ENCODE assay signal across 8 cellular contexts in genomic region chr3:32569540-32570425, GRCh38. TPM values are rescaled to one million over a fixed set of nuclear protein-coding genes. Genes with fewer than 3 reads are reported as not detected.
DNase-seq lines count a peak whose midpoint lies in the region; ATAC-seq and TF ChIP-seq lines count a peak whose summit lies in the region.

No MANE protein-coding gene starts in this region.

- peaks cover 14% of the 10 kb centered on the region for H3K4me1 ChIP-seq in cardiac muscle cell (ENCODE audit: low read depth)
- H3K4me1 ChIP-seq in ovary (ENCODE audit: insufficient read depth): peaks cover 7% of the 10 kb centered on the region
- peaks cover 19 to 28% (median 24%) of the 10 kb centered on the region in 4 donors for H3K4me1 ChIP-seq in upper lobe of left lung

- DNase-seq in CD1c-positive myeloid dendritic cell (ENCODE audit: extremely low spot score) (peak; percentile 72), GM19238 (ENCODE audit: insufficient read length, low spot score) (peak; percentile 30), cardiac muscle cell (ENCODE audit: low read depth in 1 of 2, low spot score in 1 of 2) (peak; percentile 27 to 79), ovary (peak; percentile 39 to 73 (median 61)), upper lobe of left lung (peak; percentile 87 to 95)
- DNase-seq in activated naive CD4-positive, alpha-beta T cell treated with anti-CD3 and anti-CD28 coated beads, Interleukin-2, amount 50 U/mL, for 72 hours (ENCODE audit: low spot score in 2 of 2): peak; percentile 54 to 65

- intact Hi-C loops in ovary (cut with DNase I): no loop called here

- H3K27ac Mint-ChIP-seq in activated naive CD4-positive, alpha-beta T cell treated with anti-CD3 and anti-CD28 coated beads, Interleukin-2, amount 50 U/mL, for 72 hours: peak overlapping the region; percentile 75 to 89

- H3K4me3 ChIP-seq in cardiac muscle cell: peak overlapping the region; percentile 80
- peak overlapping the region; percentile 71 for H3K4me3 ChIP-seq in ovary
- peak overlapping the region; percentile 75 to 96 (median 78) for H3K4me3 ChIP-seq in upper lobe of left lung

- H3K27me3 ChIP-seq in cardiac muscle cell (no peaks in the 10 kb centered on the region), ovary (no peaks in the 10 kb centered on the region), upper lobe of left lung (no peaks in the 10 kb centered on the region)

- WGBS in ovary, 3 donors: 1 to 2% (median 2%) methylated on average over 41 of the region's 41 CpGs
- 3 to 13% methylated on average over 10 to 34 of the region's 41 CpGs for WGBS in upper lobe of left lung, 2 donors

- TF ChIP-seq POLR2A in ovary (IDR thresholded peaks at IDR 0.05): no peak
- TF ChIP-seq POLR2A in upper lobe of left lung (IDR thresholded peaks at IDR 0.05): no peak

- TF ChIP-seq EP300 in ovary (IDR thresholded peaks at IDR 0.05): no peak
- TF ChIP-seq EP300 in upper lobe of left lung (IDR thresholded peaks at IDR 0.05): no peak

- no peaks in the 10 kb centered on the region for H3K9me3 Mint-ChIP-seq in activated naive CD4-positive, alpha-beta T cell treated with anti-CD3 and anti-CD28 coated beads, Interleukin-2, amount 50 U/mL, for 72 hours

- ATAC-seq in HG03342 (IDR thresholded peaks at IDR 0.05; ENCODE audit: unreplicated experiment) (peak; percentile 41), upper lobe of left lung (ENCODE audit: low FRiP score in 2 of 2) (peak; percentile 70 to 74)
- ATAC-seq in activated naive CD4-positive, alpha-beta T cell treated with anti-CD3 and anti-CD28 coated beads, Interleukin-2, amount 50 U/mL, for 72 hours: peak; percentile 49 to 52

- H3K9me3 ChIP-seq in cardiac muscle cell (ENCODE audit: low read depth) (no peaks in the 10 kb centered on the region), ovary (no peaks in the 10 kb centered on the region), upper lobe of left lung (no peaks in the 10 kb centered on the region)

- H3K36me3 Mint-ChIP-seq in activated naive CD4-positive, alpha-beta T cell treated with anti-CD3 and anti-CD28 coated beads, Interleukin-2, amount 50 U/mL, for 72 hours: peaks cover 5 to 6% of the 10 kb centered on the region in 2 donors

- no peak for TF ChIP-seq CTCF in cardiac muscle cell (IDR thresholded peaks at IDR 0.05; ENCODE audit: low read depth, low read length)
- no peak for TF ChIP-seq CTCF in ovary (IDR thresholded peaks at IDR 0.05)
- peak in 1 of 6 experiments; percentile 43 for TF ChIP-seq CTCF in upper lobe of left lung (IDR thresholded peaks at IDR 0.05)

- peaks cover 7% of the 10 kb centered on the region for H3K36me3 ChIP-seq in cardiac muscle cell
- no peaks in the 10 kb centered on the region for H3K36me3 ChIP-seq in ovary
- peaks cover 0 to 9% (median 2%) of the 10 kb centered on the region in 4 donors for H3K36me3 ChIP-seq in upper lobe of left lung

- H3K27ac ChIP-seq in cardiac muscle cell: peak overlapping the region; percentile 97
- H3K27ac ChIP-seq in ovary: peak overlapping the region; percentile 85 to 87
- peak overlapping the region; percentile 97 to 100 (median 98) for H3K27ac ChIP-seq in upper lobe of left lung

TF ChIP-seq in PFSK-1, 5 proteins besides CTCF, POLR2A, EP300 and RAD21:
- TF ChIP-seq FOXP2 (optimal IDR thresholded peaks at IDR 0.05; ENCODE audit: borderline replicate concordance, extremely low read depth, extremely low read length, insufficient read depth) (no peak), SIN3A (IDR thresholded peaks at IDR 0.05; ENCODE audit: borderline replicate concordance, insufficient read depth, low read length) (peak; percentile 52; the same call in 1 of the 2 replicates), TAF1 (IDR thresholded peaks at IDR 0.05; ENCODE audit: borderline replicate concordance, insufficient read depth, low read length) (no peak)
TF ChIP-seq in PFSK-1: peak in this region for 1.

RNA-seq across cellular contexts. Expression of gene DYNC1LI1, which starts 0.9 kb away (rescaled TPM):
- 36.2 TPM for polyA plus RNA-seq in PFSK-1 (2012; ENCODE audit: insufficient read length, low read depth)
- 10 to 100 TPM; 27.8 to 36.3 TPM for total RNA-seq in activated naive CD4-positive, alpha-beta T cell treated with anti-CD3 and anti-CD28 coated beads, Interleukin-2, amount 50 U/mL, for 72 hours
- total RNA-seq in cardiac muscle cell: 38.5 and 43.2 TPM in 2 replicates
- polyA plus RNA-seq in cardiac muscle cell: 46.9 and 47.3 TPM in 2 replicates
- total RNA-seq in ovary: 10 to 100 TPM; 21.0 to 37.8 (median 26.6) TPM
- polyA plus RNA-seq in ovary: 10 to 100 TPM; 21.1 to 37.6 TPM
- 10 to 100 TPM; 16.8 to 42.0 (median 33.8) TPM for total RNA-seq in upper lobe of left lung

Comparison
In these comparisons a context has a peak if more than half of its experiments do, and no peak if none do; other contexts are left out.
1. Peak in every context shown above with its lines: DNase-seq, ATAC-seq, H3K4me3 ChIP-seq and H3K27ac ChIP-seq.
2. DNase-seq: peak in every context shown above with its lines; median percentile 91 in upper lobe of left lung; 72 in CD1c-positive myeloid dendritic cell; 61 in ovary; 60 in activated naive CD4-positive, alpha-beta T cell treated with anti-CD3 and anti-CD28 coated beads, Interleukin-2, amount 50 U/mL, for 72 hours; 53 in cardiac muscle cell; 30 in GM19238.